8 cellular contexts compared by ENCODE assay signal in genomic region chr12:53999596-54000104, GRCh38. TPM values are rescaled to one million over a fixed set of nuclear protein-coding genes. Genes with fewer than 3 reads are reported as not detected.
DNase-seq lines count a peak whose midpoint lies in the region; ATAC-seq and TF ChIP-seq lines count a peak whose summit lies in the region.

No MANE protein-coding gene starts in this region.

- H3K27me3 ChIP-seq in RWPE2 (ENCODE audit: insufficient read depth, poor library complexity, severe bottlenecking), result peaks cover 90% of the 10 kb centered on the region
- H3K27me3 ChIP-seq in uterus, result peaks cover 28 to 64% of the 10 kb centered on the region in 2 donors

- no peaks in the 10 kb centered on the region for H3K9me3 ChIP-seq in RWPE2 (ENCODE audit: severe bottlenecking)
- no peaks in the 10 kb centered on the region for H3K9me3 ChIP-seq in uterus

- TF ChIP-seq CTCF in 22Rv1 (IDR thresholded peaks at IDR 0.05) (no peak), RWPE2 (IDR thresholded peaks at IDR 0.05; ENCODE audit: poor library complexity, severe bottlenecking) (no peak), uterus (IDR thresholded peaks at IDR 0.05) (no peak)

- TF ChIP-seq POLR2A in uterus (IDR thresholded peaks at IDR 0.05) (no peak), GM18505 (IDR thresholded peaks at IDR 0.05; ENCODE audit: borderline replicate concordance, extremely low read depth, insufficient read depth, insufficient read length) (no peak)

- no peak for DNase-seq in RWPE2 (ENCODE audit: low spot score)
- peak; percentile 53 for DNase-seq in hepatic stellate cell (ENCODE audit: low spot score)
- DNase-seq in uterus, result peak in 1 of 2 donors; percentile 70
- DNase-seq in SKM-1 treated with dmso at 0.1 percent for 144 hours (lab: John Stamatoyannopoulos, UW; ENCODE audit: unreplicated experiment), result no peak

- ATAC-seq in RWPE2 (ENCODE audit: low read depth) (0 out of 3 replicates have a peak, but pooled peaks have one; percentile 5), HG02642 (IDR thresholded peaks at IDR 0.05; ENCODE audit: poor library complexity, unreplicated experiment) (no peak), GM18505 (IDR thresholded peaks at IDR 0.05; ENCODE audit: unreplicated experiment) (no peak)

- H3K27ac ChIP-seq in 22Rv1, result peak overlapping the region; percentile 86
- H3K27ac ChIP-seq in RWPE2 (ENCODE audit: poor library complexity, severe bottlenecking), result peak overlapping the region; percentile 20
- peak overlapping the region in 1 of 2 donors; percentile 49 for H3K27ac ChIP-seq in uterus

- intact Hi-C loops in uterus (cut with DNase I; ENCODE audit: low total_unique reads), result no loop called here

- no peaks in the 10 kb centered on the region for H3K4me1 ChIP-seq in RWPE2 (ENCODE audit: insufficient read depth, poor library complexity, severe bottlenecking)
- H3K4me1 ChIP-seq in uterus, result peaks cover 0 to 15% of the 10 kb centered on the region in 2 donors

- H3K36me3 ChIP-seq in RWPE2 (ENCODE audit: low read depth) (no peaks in the 10 kb centered on the region), uterus (no peaks in the 10 kb centered on the region)

- H3K4me3 ChIP-seq in GM08714 (ENCODE audit: low read length) (peak overlapping the region; percentile 8; the same call in 1 of the 2 replicates), RWPE2 (ENCODE audit: severe bottlenecking) (peak overlapping the region; percentile 44), uterus (peak overlapping the region; percentile 15 to 48)

RNA-seq across cellular contexts. Expression of gene HOXC9, which starts 0.3 kb away (rescaled TPM):
- 1 to 10 TPM in 3 of 4 donors, not detected in 1; 1.5 to 7.8 (median 1.7) TPM for total RNA-seq in uterus

RNA-seq across cellular contexts. Expression of gene HOXC8, which starts 9.1 kb away (rescaled TPM):
- 1 to 10 TPM in 1 of 4 donors, under 1 TPM in 2, not detected in 1; 0.29 to 7.2 (median 0.35) TPM for total RNA-seq in uterus

RNA-seq across cellular contexts. Expression of gene HOXC10, which starts 14.7 kb away (rescaled TPM):
- 10 to 100 TPM in 1 of 4 donors, 1 to 10 TPM in 2, not detected in 1; 1.3 to 12.4 (median 3.2) TPM for total RNA-seq in uterus

RNA-seq across cellular contexts. Expression of gene HOTAIR, which starts 24.9 kb away (rescaled TPM):
- 1 to 10 TPM in 3 of 4 donors, not detected in 1; 1.2 to 4.1 (median 2.1) TPM for total RNA-seq in uterus

RNA-seq across cellular contexts. Expression of gene HOXC11, which starts 26.7 kb away (rescaled TPM):
- 1 to 10 TPM in 1 of 4 donors, under 1 TPM in 1, not detected in 2; 0.69 to 3.3 TPM for total RNA-seq in uterus
